In genomic region chr4:40211224-40212185, GRCh38 we compare ENCODE assay signal across 17 cellular contexts. TPM values are rescaled to one million over a fixed set of nuclear protein-coding genes. Genes with fewer than 3 reads are reported as not detected.
DNase-seq lines count a peak whose midpoint lies in the region; ATAC-seq and TF ChIP-seq lines count a peak whose summit lies in the region.
"Had no signal": no experiment of that assay in that cellular context is flagged by ENCODE, and none has a peak within 500 bp of the region (broad histone marks: within the 10 kb centered on the region; RNA-seq: fewer than 3 reads in every experiment).

No MANE protein-coding gene starts in this region.

- no peak overlapping the region for H4K5ac ChIP-seq in H9 (ENCODE audit: insufficient read length, low read depth, low read length)

- no peaks in the 10 kb centered on the region for H3K9me3 ChIP-seq in CD8-positive, alpha-beta T cell (ENCODE audit: low read length)
- H3K9me3 ChIP-seq in H9 (ENCODE audit: control insufficient read depth, low read depth, low read length), result no peaks in the 10 kb centered on the region
- H3K9me3 ChIP-seq: thoracic aorta had no signal

- no peak overlapping the region for H3K4me2 ChIP-seq in H9 (ENCODE audit: insufficient read depth, insufficient read length, low read length)

- no peak for TF ChIP-seq CTCF in CD8-positive, alpha-beta T cell (IDR thresholded peaks at IDR 0.05)
- TF ChIP-seq CTCF in H9 (conservative IDR thresholded peaks at IDR 0.05), result no peak

- H2BK12ac ChIP-seq in H9 (ENCODE audit: insufficient read length, low read depth, low read length), result no peak overlapping the region

- CTCF ChIA-PET in CD8-positive, alpha-beta T cell (lab: Charles Lee), result interaction anchor here (0.8 to 13.6 kb wide), 17 partner anchors 9 to 106 kb away, joined by 3 to 114 read pairs (median 5); no protein-coding TSS in a partner anchor

- H3T11ph ChIP-seq in H9 (ENCODE audit: low read length), result no peak overlapping the region

- H3K79me2 ChIP-seq in H9 (ENCODE audit: insufficient read depth, low read length), result no peaks in the 10 kb centered on the region

- H3K23ac ChIP-seq in H9 (ENCODE audit: insufficient read length, low read depth, low read length), result no peak overlapping the region

- no peak overlapping the region for H4K91ac ChIP-seq in H9 (ENCODE audit: insufficient read length, low read depth, low read length)

- no peak overlapping the region for H2BK15ac ChIP-seq in H9 (ENCODE audit: low read depth, low read length)

- no peak overlapping the region for H2BK5ac ChIP-seq in H9 (ENCODE audit: insufficient read length, low read length)

- no peak overlapping the region for H2BK120ac ChIP-seq in H9 (ENCODE audit: low read depth, low read length, poor library complexity, severe bottlenecking)

- no peak for DNase-seq in CD8-positive, alpha-beta T cell
- DNase-seq in H4 (ENCODE audit: low spot score) (peak; percentile 39), memory B cell (ENCODE audit: low spot score in 2 of 2) (no peak), H9 (no peak), AML-193 (lab: John Stamatoyannopoulos, UW) (no peak), HuH-7 (ENCODE audit: low spot score) (no peak)
- no peak for DNase-seq in activated T-cell treated with anti-CD3 and anti-CD28 coated beads, Interleukin-2, amount 50 U/mL, for 72 hours
- DNase-seq: activated CD4-positive, alpha-beta T cell treated with anti-CD3 and anti-CD28 coated beads for 1 hour; dorsolateral prefrontal cortex; GOT3; NCI-H1436; NCI-H748 treated with DMSO at 0.1 percent for 48 hours had no signal

- WGBS in H9 (ENCODE audit: extremely low coverage, insufficient read length, low lambda C conversion rate), result 100% methylated on average over 1 of the region's 13 CpGs

- no peak overlapping the region for H3K14ac ChIP-seq in H9 (ENCODE audit: insufficient read depth, low read length)

- peak; percentile 11 for ATAC-seq in CD8-positive, alpha-beta T cell
- ATAC-seq in activated T-cell treated with anti-CD3 and anti-CD28 coated beads, Interleukin-2, amount 50 U/mL, for 72 hours (replicated peaks in 1 of 2), result no peak
- ATAC-seq in memory B cell (ENCODE audit: low read depth), result no peak
- no peak for ATAC-seq in HG02884 (IDR thresholded peaks at IDR 0.05; ENCODE audit: unreplicated experiment)

- H3K27me3 Mint-ChIP-seq in CD8-positive, alpha-beta T cell (ENCODE audit: low read depth), result no peaks in the 10 kb centered on the region
- no peaks in the 10 kb centered on the region for H3K27me3 Mint-ChIP-seq in activated T-cell treated with anti-CD3 and anti-CD28 coated beads, Interleukin-2, amount 50 U/mL, for 72 hours (ENCODE audit: low read depth)
- H3K27me3 Mint-ChIP-seq in memory B cell (no peaks in the 10 kb centered on the region), H9 (ENCODE audit: low read depth) (no peaks in the 10 kb centered on the region)

- no peaks in the 10 kb centered on the region for H3K9me3 Mint-ChIP-seq in CD8-positive, alpha-beta T cell
- no peaks in the 10 kb centered on the region for H3K9me3 Mint-ChIP-seq in activated T-cell treated with anti-CD3 and anti-CD28 coated beads, Interleukin-2, amount 50 U/mL, for 72 hours
- H3K9me3 Mint-ChIP-seq in memory B cell, result no peaks in the 10 kb centered on the region
- no peaks in the 10 kb centered on the region for H3K9me3 Mint-ChIP-seq in H9
- H3K9me3 Mint-ChIP-seq: CD14-positive monocyte, nephron had no signal

- no peak overlapping the region for H3K56ac ChIP-seq in H9 (ENCODE audit: insufficient read length, low read depth, low read length)

- peaks cover 87% of the 10 kb centered on the region for H3K4me1 Mint-ChIP-seq in CD8-positive, alpha-beta T cell (ENCODE audit: low read depth)
- peaks cover 95% of the 10 kb centered on the region for H3K4me1 Mint-ChIP-seq in activated T-cell treated with anti-CD3 and anti-CD28 coated beads, Interleukin-2, amount 50 U/mL, for 72 hours (ENCODE audit: low read depth)
- H3K4me1 Mint-ChIP-seq in memory B cell (peaks cover 61% of the 10 kb centered on the region), H9 (peaks cover 13 to 18% of the 10 kb centered on the region in 2 experiments)
- H3K4me1 Mint-ChIP-seq: nephron had no signal

- no peak overlapping the region for H3K9ac ChIP-seq in H9 (ENCODE audit: extremely low read depth, insufficient read length, low read length)

- H3K27ac ChIP-seq in CD8-positive, alpha-beta T cell (ENCODE audit: low read depth, low read length), result peak overlapping the region; percentile 42
- no peak overlapping the region for H3K27ac ChIP-seq in H9 (ENCODE audit: insufficient read length, low read depth, low read length)
- H3K27ac ChIP-seq: dorsolateral prefrontal cortex, thoracic aorta had no signal

- H3K18ac ChIP-seq in H9 (ENCODE audit: insufficient read length, low read depth, low read length), result no peak overlapping the region

- H4K8ac ChIP-seq in H9 (replicated peaks; ENCODE audit: insufficient read length, low read depth, low read length), result no peak overlapping the region

- POLR2A ChIA-PET in CD8-positive, alpha-beta T cell (lab: Charles Lee), result interaction anchor here (0.6 to 14.7 kb wide), 7 partner anchors 8 to 101 kb away, joined by 3 to 210 read pairs (median 4); partner anchors contain the start of gene RHOH

- no peaks in the 10 kb centered on the region for H3K79me1 ChIP-seq in H9 (ENCODE audit: insufficient read depth, low read depth, low read length, poor library complexity, severe bottlenecking)

- H3K27me3 ChIP-seq in CD8-positive, alpha-beta T cell (ENCODE audit: insufficient read depth, low read length), result no peaks in the 10 kb centered on the region
- H3K27me3 ChIP-seq in H9 (ENCODE audit: insufficient read depth, low read length), result no peaks in the 10 kb centered on the region

- H3K4me1 ChIP-seq in CD8-positive, alpha-beta T cell (ENCODE audit: insufficient read depth, low read length), result peaks cover 80% of the 10 kb centered on the region
- H3K4me1 ChIP-seq in H9 (ENCODE audit: insufficient read depth, low read length), result peaks cover 6% of the 10 kb centered on the region; the same call in 1 of the 2 replicates

- intact Hi-C loops in CD8-positive, alpha-beta T cell (cut with DNase I, micrococcal nuclease), result loop anchor here (2.0 to 5.0 kb wide), 3 partner anchors 13 to 154 kb away; partner anchors contain the start of gene N4BP2 (in 1 of the 2)

- H3K4ac ChIP-seq in H9 (ENCODE audit: low read depth, low read length), result no peak overlapping the region

- no peaks in the 10 kb centered on the region for H4K20me1 ChIP-seq in H9 (ENCODE audit: control insufficient read depth, insufficient read depth, insufficient read length)

- H3K27ac Mint-ChIP-seq in CD8-positive, alpha-beta T cell, result peak overlapping the region; percentile 95
- peak overlapping the region; percentile 95 for H3K27ac Mint-ChIP-seq in activated T-cell treated with anti-CD3 and anti-CD28 coated beads, Interleukin-2, amount 50 U/mL, for 72 hours
- H3K27ac Mint-ChIP-seq in memory B cell (peak overlapping the region; percentile 83), H9 (no peak overlapping the region)
- H3K27ac Mint-ChIP-seq: CD14-positive monocyte, nephron had no signal

- peak overlapping the region; percentile 31 for H3K4me3 ChIP-seq in CD8-positive, alpha-beta T cell (ENCODE audit: low read depth, low read length)
- H3K4me3 ChIP-seq: dorsolateral prefrontal cortex, thoracic aorta had no signal

- no peak overlapping the region for H2BK20ac ChIP-seq in H9 (ENCODE audit: low read depth, low read length, poor library complexity, severe bottlenecking)

- H3K4me3 Mint-ChIP-seq in CD8-positive, alpha-beta T cell, result peak overlapping the region; percentile 78
- H3K4me3 Mint-ChIP-seq in activated T-cell treated with anti-CD3 and anti-CD28 coated beads, Interleukin-2, amount 50 U/mL, for 72 hours, result peak overlapping the region; percentile 76 to 83
- H3K4me3 Mint-ChIP-seq in memory B cell, result peak overlapping the region; percentile 52
- no peak overlapping the region for H3K4me3 Mint-ChIP-seq in H9
- H3K4me3 Mint-ChIP-seq: CD14-positive monocyte, nephron had no signal

- peaks cover 25% of the 10 kb centered on the region for H3K36me3 ChIP-seq in CD8-positive, alpha-beta T cell (ENCODE audit: insufficient read depth, low read length)
- H3K36me3 ChIP-seq: thoracic aorta had no signal

- no peak overlapping the region for H2AK5ac ChIP-seq in H9 (ENCODE audit: insufficient read length, low read length)

- peaks cover 77% of the 10 kb centered on the region for H3K36me3 Mint-ChIP-seq in CD8-positive, alpha-beta T cell
- H3K36me3 Mint-ChIP-seq in activated T-cell treated with anti-CD3 and anti-CD28 coated beads, Interleukin-2, amount 50 U/mL, for 72 hours (ENCODE audit: insufficient read depth in 2 of 2), result peaks cover 27 to 44% of the 10 kb centered on the region in 2 donors
- peaks cover 37% of the 10 kb centered on the region for H3K36me3 Mint-ChIP-seq in memory B cell
- peaks cover 0 to 12% (median 0%) of the 10 kb centered on the region in 3 experiments; a peak in 2 of 7 replicates for H3K36me3 Mint-ChIP-seq in H9 (ENCODE audit: insufficient read depth in 1 of 3, low read depth in 3 of 3)

- no peaks in the 10 kb centered on the region for H3K23me2 ChIP-seq in H9 (ENCODE audit: insufficient read length, low read depth, low read length, poor library complexity, severe bottlenecking)

- H2AFZ ChIP-seq in H9 (ENCODE audit: low read length), result no peak overlapping the region

RNA-seq across cellular contexts. Expression of gene RHOH, which starts 14.7 kb away (rescaled TPM):
- 100 to 1,000 TPM; 533 to 539 TPM for total RNA-seq in CD8-positive, alpha-beta T cell
- 0.49 TPM in 1 of 2 replicates, not detected in the other for total RNA-seq in H4 (2014; rRNA removed; shearing (Covaris generic))
- 100 to 1,000 TPM; 150 to 182 TPM for total RNA-seq in activated T-cell treated with anti-CD3 and anti-CD28 coated beads, Interleukin-2, amount 50 U/mL, for 72 hours
- 7.1 and 8.2 TPM in 2 replicates for total RNA-seq in H9 (2021)
- total RNA-seq: SK-MEL-5 had no signal

Comparison
In these comparisons a context has a peak if more than half of its experiments do, and no peak if none do; other contexts are left out.
1. H3K27ac Mint-ChIP-seq: peak in CD8-positive, alpha-beta T cell (single experiment), activated T-cell treated with anti-CD3 and anti-CD28 coated beads, Interleukin-2, amount 50 U/mL, for 72 hours (single experiment) and memory B cell (single experiment); none in H9 (0 of 3).
2. H3K4me3 Mint-ChIP-seq: peak in CD8-positive, alpha-beta T cell (single experiment), activated T-cell treated with anti-CD3 and anti-CD28 coated beads, Interleukin-2, amount 50 U/mL, for 72 hours (2 of 2) and memory B cell (single experiment); none in H9 (0 of 2).
3. RNA of gene RHOH, which starts 14.7 kb away (total RNA-seq): 533 to 539 TPM in CD8-positive, alpha-beta T cell and 150 to 182 TPM in activated T-cell treated with anti-CD3 and anti-CD28 coated beads, Interleukin-2, amount 50 U/mL, for 72 hours; 7.1 to 8.2 TPM in H9 and 0.49 TPM in H4; every median in the first group is over 10 times any median in the second.